Comparison of ENCODE assay signal across 9 cellular contexts in the genomic region with DNA sequence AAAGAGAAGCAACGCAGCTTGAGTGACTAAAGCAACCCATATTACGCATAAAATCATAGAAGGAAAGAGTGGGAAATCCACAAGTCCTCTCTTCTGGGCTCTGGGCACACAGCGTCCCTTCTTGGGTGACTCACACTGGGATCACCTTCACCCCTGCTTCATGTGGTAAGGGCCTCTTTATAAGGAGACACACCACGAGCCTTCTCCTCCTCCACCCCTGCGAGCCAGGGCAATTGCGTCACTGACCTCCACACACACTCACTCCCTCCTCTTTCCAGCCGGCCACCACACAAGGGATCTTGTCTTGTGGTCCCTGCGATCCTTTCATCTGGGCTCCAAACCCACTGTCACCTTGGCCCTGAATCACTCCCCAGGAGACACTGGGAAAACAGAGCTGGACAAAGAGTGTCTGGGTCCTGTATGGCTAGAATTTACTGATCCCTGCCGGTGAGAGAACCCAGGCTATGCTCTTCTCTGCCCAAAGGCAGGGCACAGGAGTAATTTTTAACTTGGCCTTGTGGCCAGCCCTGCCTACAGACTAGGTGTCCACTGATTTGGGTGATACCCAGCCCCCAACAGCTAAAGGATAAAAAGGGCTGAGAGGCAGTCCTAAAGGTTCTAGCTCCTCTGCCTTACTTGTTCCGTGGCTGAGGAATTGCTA. TPM values are rescaled to one million over a fixed set of nuclear protein-coding genes. Genes with fewer than 3 reads are reported as not detected.
DNase-seq lines count a peak whose midpoint lies in the region; ATAC-seq, FAIRE-seq and TF ChIP-seq lines count a peak whose summit lies in the region.
"Had no signal": no experiment of that assay in that cellular context is flagged by ENCODE, and none has a peak within 500 bp of the region (broad histone marks: within the 10 kb centered on the region; RNA-seq: fewer than 3 reads in every experiment).

No MANE protein-coding gene starts in this region.

- no peak overlapping the region for H3K27ac ChIP-seq in mammary epithelial cell (ENCODE audit: insufficient read depth, low read depth, low read length)
- H3K27ac ChIP-seq in mesendoderm (ENCODE audit: low read depth, low read length): no peak overlapping the region

- H2AK5ac ChIP-seq in mesendoderm (ENCODE audit: low read length): no peak overlapping the region

- H3K56ac ChIP-seq in mesendoderm (ENCODE audit: low read length): no peak overlapping the region

- H3K27me3 ChIP-seq in mammary epithelial cell (ENCODE audit: insufficient read depth, low read length): no peaks in the 10 kb centered on the region
- no peaks in the 10 kb centered on the region for H3K27me3 ChIP-seq in mesendoderm (ENCODE audit: insufficient read depth, low read length, poor library complexity)

- peak overlapping the region; percentile 57 for H3K4me2 ChIP-seq in mammary epithelial cell (ENCODE audit: insufficient read depth, low read depth, low read length)
- no peak overlapping the region for H3K4me2 ChIP-seq in mesendoderm (ENCODE audit: low read length)

- DNase-seq in AG10803 (ENCODE audit: low read depth): peak; percentile 83
- peak; percentile 50 for DNase-seq in HTR-8/SVneo (ENCODE audit: insufficient read length, low spot score)
- DNase-seq in mammary epithelial cell: peak; percentile 90
- DNase-seq in mesendoderm: peak; percentile 13
- no peak for DNase-seq in NCI-H526 (lab: John Stamatoyannopoulos, UW)
- DNase-seq in NCI-H1694 (lab: John Stamatoyannopoulos, UW): no peak
- DNase-seq: cerebellar nuclear complex had no signal

- no peak overlapping the region for H3K23ac ChIP-seq in mesendoderm (ENCODE audit: low read length)

- no peak for ATAC-seq in HG03432 (IDR thresholded peaks at IDR 0.05; ENCODE audit: unreplicated experiment)
- ATAC-seq in HG02642 (IDR thresholded peaks at IDR 0.05; ENCODE audit: poor library complexity, unreplicated experiment): no peak

- H4K8ac ChIP-seq in mesendoderm (ENCODE audit: low read depth, low read length): no peak overlapping the region

- H3K79me1 ChIP-seq in mesendoderm (ENCODE audit: low read length): no peaks in the 10 kb centered on the region

- intact Hi-C loops in mammary epithelial cell (cut with micrococcal nuclease): no loop called here

- H2BK15ac ChIP-seq in mesendoderm (replicated peaks; ENCODE audit: low read depth): no peak overlapping the region

- H3K4me3 ChIP-seq in AG10803 (ENCODE audit: low read length) (no peak overlapping the region), mammary epithelial cell (replicated peaks in 1 of 3; ENCODE audit: insufficient read depth in 1 of 3, low read depth in 2 of 3, low read length in 3 of 3) (no peak overlapping the region), mesendoderm (ENCODE audit: low read length) (no peak overlapping the region)

- H3K79me2 ChIP-seq in mammary epithelial cell (ENCODE audit: insufficient read depth, low read length): no peaks in the 10 kb centered on the region
- no peaks in the 10 kb centered on the region for H3K79me2 ChIP-seq in mesendoderm (ENCODE audit: control insufficient read depth, insufficient read depth, low read length)

- FAIRE-seq in HTR-8/SVneo (lab: Jason Lieb, UNC): peak; percentile 51

- in situ Hi-C loops in mammary epithelial cell (cut with MboI; ENCODE audit: low sequenced_read_pairs in 2 of 2): no loop called here

- dilution Hi-C loops in mammary epithelial cell (cut with HindIII; ENCODE audit: low sequenced_read_pairs): no loop called here

- CTCF ChIA-PET in mammary epithelial cell (lab: Charles Lee; ENCODE audit: low non-redundant PET): interaction anchor here (0.7 to 0.8 kb wide), 2 partner anchors 9 to 334 kb away, joined by 3 to 9 read pairs; no protein-coding TSS in a partner anchor

- H3K36me3 ChIP-seq in mammary epithelial cell (ENCODE audit: insufficient read depth, low read length) (no peaks in the 10 kb centered on the region), mesendoderm (ENCODE audit: control insufficient read depth, insufficient read depth, low read length) (no peaks in the 10 kb centered on the region)

- H2BK120ac ChIP-seq in mesendoderm (ENCODE audit: low read depth, low read length): no peak overlapping the region

- no peak overlapping the region for H4K5ac ChIP-seq in mesendoderm (ENCODE audit: low read length)

- no peak overlapping the region for H3K4ac ChIP-seq in mesendoderm (ENCODE audit: low read depth, low read length)

- 20% methylated on average over 10 of the region's 10 CpGs for WGBS in mammary epithelial cell (ENCODE audit: low coverage, missing lambda C conversion rate)
- WGBS in mesendoderm (ENCODE audit: extremely low coverage, insufficient coverage, low lambda C conversion rate): no CpG with 5 or more reads among the region's 10 CpGs

- H2AFZ ChIP-seq in mammary epithelial cell (ENCODE audit: low read depth, low read length): peak overlapping the region; percentile 52

- BruUV-seq in mammary epithelial cell (replicated peaks; lab: Mats Ljungman, UMichigan): no TSS peak

- TF ChIP-seq CTCF in AG10803 (conservative IDR thresholded peaks at IDR 0.05; ENCODE audit: low read length) (no peak), mammary epithelial cell (conservative IDR thresholded peaks at IDR 0.05 in 1 of 2, IDR thresholded peaks at IDR 0.05 in 1 of 2; ENCODE audit: extremely low read depth in 1 of 2, insufficient read depth in 1 of 2, low read depth in 1 of 2, low read length in 2 of 2) (no peak)

- H3K9me3 ChIP-seq in mammary epithelial cell (replicated peaks; ENCODE audit: insufficient read depth, low read length): no peaks in the 10 kb centered on the region

- H3K9ac ChIP-seq in mammary epithelial cell (ENCODE audit: insufficient read depth, low read length) (peak overlapping the region; percentile 33), mesendoderm (ENCODE audit: low read length) (no peak overlapping the region)

- H2BK5ac ChIP-seq in mesendoderm (ENCODE audit: low read length): no peak overlapping the region

- H3K4me1 ChIP-seq in mammary epithelial cell (ENCODE audit: insufficient read depth, low read length) (peaks cover 42% of the 10 kb centered on the region), mesendoderm (ENCODE audit: control insufficient read depth, low read depth, low read length) (no peaks in the 10 kb centered on the region)

- no peaks in the 10 kb centered on the region for H4K20me1 ChIP-seq in mammary epithelial cell (ENCODE audit: insufficient read depth, low read length)

- H3K18ac ChIP-seq in mesendoderm (ENCODE audit: low read length): no peak overlapping the region

RNA-seq across cellular contexts. Expression of a gene that starts 35.3 kb away (rescaled TPM):
- total RNA-seq in mammary epithelial cell: 10 to 100 TPM; 10.4 to 13.3 TPM
- 14.6 TPM for polyA plus RNA-seq in mammary epithelial cell
- polyA minus RNA-seq in mammary epithelial cell: 5.1 TPM
- 17.6 TPM for polyA plus RNA-seq in mesendoderm (2013, experiment 1 of 2)
- 17.5 TPM for polyA plus RNA-seq in mesendoderm (2013, experiment 2 of 2)

RNA-seq across cellular contexts. Expression of a gene that starts 44.5 kb away (rescaled TPM):
- 1 to 10 TPM; 2.5 to 2.7 TPM for total RNA-seq in mammary epithelial cell
- polyA plus RNA-seq in mammary epithelial cell: 0.59 TPM
- polyA minus RNA-seq in mammary epithelial cell: not detected
- polyA plus RNA-seq in mesendoderm (2013, experiment 1 of 2): 0.25 TPM
- polyA plus RNA-seq in mesendoderm (2013, experiment 2 of 2): 0.03 TPM

RNA-seq across cellular contexts. Expression of a gene that starts 51.4 kb away (rescaled TPM):
- 10 to 100 TPM; 30.2 to 42.5 TPM for total RNA-seq in mammary epithelial cell
- polyA plus RNA-seq in mammary epithelial cell: 35.9 TPM
- polyA minus RNA-seq in mammary epithelial cell: 22.3 TPM
- polyA plus RNA-seq in mesendoderm (2013, experiment 1 of 2): 20.4 TPM
- 20.2 TPM for polyA plus RNA-seq in mesendoderm (2013, experiment 2 of 2)

RNA-seq across cellular contexts. Expression of a gene that starts 52.7 kb away (rescaled TPM):
- total RNA-seq in mammary epithelial cell: 10 to 100 TPM; 56.1 to 73.5 TPM
- polyA plus RNA-seq in mammary epithelial cell: 74.1 TPM
- polyA minus RNA-seq in mammary epithelial cell: 109 TPM
- 25.3 TPM for polyA plus RNA-seq in mesendoderm (2013, experiment 1 of 2)
- polyA plus RNA-seq in mesendoderm (2013, experiment 2 of 2): 26.0 TPM

Comparison
In these comparisons a context has a peak if more than half of its experiments do, and no peak if none do; other contexts are left out.
1. DNase-seq: peak in AG10803 (single experiment), HTR-8/SVneo (single experiment), mammary epithelial cell (single experiment) and mesendoderm (single experiment); none in NCI-H526 (0 of 2) and NCI-H1694 (single experiment).